ENCODE assay signal across 14 cellular contexts in genomic region chr2:144217853-144218633, GRCh38.
DNase-seq lines count a peak whose midpoint lies in the region; ATAC-seq and TF ChIP-seq lines count a peak whose summit lies in the region.
"Had no signal": no experiment of that assay in that cellular context is flagged by ENCODE, and none has a peak within 500 bp of the region (broad histone marks: within the 10 kb centered on the region; RNA-seq: fewer than 3 reads in every experiment).

No MANE protein-coding gene starts in this region.

- H3K9me3 Mint-ChIP-seq in activated naive CD8-positive, alpha-beta T cell (ENCODE audit: low read depth), result no peaks in the 10 kb centered on the region
- H3K9me3 Mint-ChIP-seq in activated naive CD8-positive, alpha-beta T cell treated with anti-CD3 and anti-CD28 coated beads, Interleukin-2, amount 50 U/mL, for 24 hours, result peaks cover 6% of the 10 kb centered on the region
- H3K9me3 Mint-ChIP-seq: activated T-cell treated with anti-CD3 and anti-CD28 coated beads, Interleukin-2, amount 50 U/mL, for 24 hours had no signal

- H3K27ac ChIP-seq in prostate gland, result no peak overlapping the region
- H3K27ac ChIP-seq: colonic mucosa, esophagus muscularis mucosa had no signal

- intact Hi-C loops in prostate gland (cut with DNase I), result no loop called here

- no peaks in the 10 kb centered on the region for H3K27me3 Mint-ChIP-seq in activated naive CD8-positive, alpha-beta T cell
- no peaks in the 10 kb centered on the region for H3K27me3 Mint-ChIP-seq in activated naive CD8-positive, alpha-beta T cell treated with anti-CD3 and anti-CD28 coated beads, Interleukin-2, amount 50 U/mL, for 24 hours
- H3K27me3 Mint-ChIP-seq: activated CD4-positive, alpha-beta T cell treated with anti-CD3 and anti-CD28 coated beads, Interleukin-2, amount 10 ng/mL, durations not matched to agents 24 days and 14 days; activated T-cell treated with anti-CD3 and anti-CD28 coated beads, Interleukin-2, amount 50 U/mL, for 24 hours had no signal

- H3K36me3 ChIP-seq in prostate gland, result no peaks in the 10 kb centered on the region
- H3K36me3 ChIP-seq: colonic mucosa, esophagus muscularis mucosa had no signal

- H3K27ac Mint-ChIP-seq in activated naive CD8-positive, alpha-beta T cell, result peak overlapping the region; percentile 3
- H3K27ac Mint-ChIP-seq in activated naive CD8-positive, alpha-beta T cell treated with anti-CD3 and anti-CD28 coated beads, Interleukin-2, amount 50 U/mL, for 24 hours, result no peak overlapping the region
- H3K27ac Mint-ChIP-seq: activated CD4-positive, alpha-beta T cell treated with anti-CD3 and anti-CD28 coated beads, Interleukin-2, amount 10 ng/mL, durations not matched to agents 24 days and 14 days; activated T-cell treated with anti-CD3 and anti-CD28 coated beads, Interleukin-2, amount 50 U/mL, for 24 hours had no signal

- H3K4me1 Mint-ChIP-seq in activated naive CD8-positive, alpha-beta T cell (ENCODE audit: low read depth), result peaks cover 33% of the 10 kb centered on the region
- peaks cover 38% of the 10 kb centered on the region for H3K4me1 Mint-ChIP-seq in activated naive CD8-positive, alpha-beta T cell treated with anti-CD3 and anti-CD28 coated beads, Interleukin-2, amount 50 U/mL, for 24 hours

- in situ Hi-C loops in KBM-7 (cut with MboI; ENCODE audit: low pct_unique_long_range_greater_than_20kb, low sequenced_read_pairs), result no loop called here

- no peaks in the 10 kb centered on the region for H3K4me1 ChIP-seq in prostate gland (replicated peaks)
- H3K4me1 ChIP-seq: colonic mucosa, esophagus muscularis mucosa had no signal

- H3K4me3 Mint-ChIP-seq in activated naive CD8-positive, alpha-beta T cell, result no peak overlapping the region
- H3K4me3 Mint-ChIP-seq in activated naive CD8-positive, alpha-beta T cell treated with anti-CD3 and anti-CD28 coated beads, Interleukin-2, amount 50 U/mL, for 24 hours, result no peak overlapping the region
- H3K4me3 Mint-ChIP-seq: activated CD4-positive, alpha-beta T cell treated with anti-CD3 and anti-CD28 coated beads, Interleukin-2, amount 10 ng/mL, durations not matched to agents 24 days and 14 days; activated T-cell treated with anti-CD3 and anti-CD28 coated beads, Interleukin-2, amount 50 U/mL, for 24 hours had no signal

- no peaks in the 10 kb centered on the region for H3K9me3 ChIP-seq in prostate gland
- H3K9me3 ChIP-seq: colonic mucosa, esophagus muscularis mucosa had no signal

- no peaks in the 10 kb centered on the region for H3K36me3 Mint-ChIP-seq in activated naive CD8-positive, alpha-beta T cell
- H3K36me3 Mint-ChIP-seq in activated naive CD8-positive, alpha-beta T cell treated with anti-CD3 and anti-CD28 coated beads, Interleukin-2, amount 50 U/mL, for 24 hours (ENCODE audit: low read depth), result peaks cover 1% of the 10 kb centered on the region

- 55% methylated on average over 5 of the region's 5 CpGs for WGBS in prostate gland

- no peak overlapping the region for H3K4me3 ChIP-seq in prostate gland
- H3K4me3 ChIP-seq: colonic mucosa, esophagus muscularis mucosa had no signal

- no peaks in the 10 kb centered on the region for H3K27me3 ChIP-seq in prostate gland (replicated peaks; ENCODE audit: insufficient read depth)
- H3K27me3 ChIP-seq: colonic mucosa, esophagus muscularis mucosa had no signal

- no peak for TF ChIP-seq POLR2A in prostate gland (IDR thresholded peaks at IDR 0.05)

- no peak for DNase-seq in activated naive CD8-positive, alpha-beta T cell treated with anti-CD3 and anti-CD28 coated beads, Interleukin-2, amount 50 U/mL, for 24 hours
- peak; percentile 82 for DNase-seq in NCI-H146 (lab: John Stamatoyannopoulos, UW)
- DNase-seq in SHP77 treated with DMSO at 0.1 percent for 48 hours (lab: John Stamatoyannopoulos, UW), result peak; percentile 22
- DNase-seq in prostate gland (ENCODE audit: low spot score), result peak; percentile 11
- no peak for DNase-seq in KBM-7
- DNase-seq in NCI-H82 (lab: John Stamatoyannopoulos, UW), result no peak
- no peak for DNase-seq in NCI-H1048 (lab: John Stamatoyannopoulos, UW)
- DNase-seq: activated CD4-positive, alpha-beta T cell treated with anti-CD3 and anti-CD28 coated beads, Interleukin-2, amount 10 ng/mL, durations not matched to agents 24 days and 14 days; activated T-cell treated with anti-CD3 and anti-CD28 coated beads, Interleukin-2, amount 50 U/mL, for 24 hours; colonic mucosa; mesenchymal stem cell; NCI-H446 treated with DMSO at 0.1 percent for 48 hours had no signal

- ATAC-seq in activated naive CD8-positive, alpha-beta T cell treated with anti-CD3 and anti-CD28 coated beads, Interleukin-2, amount 50 U/mL, for 24 hours, result no peak

- TF ChIP-seq CTCF in prostate gland (IDR thresholded peaks at IDR 0.05), result no peak

Comparison
In these comparisons a context has a peak if more than half of its experiments do, and no peak if none do; other contexts are left out.
1. DNase-seq: peak in NCI-H146 (single experiment), SHP77 treated with DMSO at 0.1 percent for 48 hours (single experiment) and prostate gland (single experiment); none in activated naive CD8-positive, alpha-beta T cell treated with anti-CD3 and anti-CD28 coated beads, Interleukin-2, amount 50 U/mL, for 24 hours (single experiment), KBM-7 (single experiment), NCI-H82 (single experiment) and NCI-H1048 (single experiment).